Comparison of ENCODE assay signal across 1 cellular context in the genomic region with DNA sequence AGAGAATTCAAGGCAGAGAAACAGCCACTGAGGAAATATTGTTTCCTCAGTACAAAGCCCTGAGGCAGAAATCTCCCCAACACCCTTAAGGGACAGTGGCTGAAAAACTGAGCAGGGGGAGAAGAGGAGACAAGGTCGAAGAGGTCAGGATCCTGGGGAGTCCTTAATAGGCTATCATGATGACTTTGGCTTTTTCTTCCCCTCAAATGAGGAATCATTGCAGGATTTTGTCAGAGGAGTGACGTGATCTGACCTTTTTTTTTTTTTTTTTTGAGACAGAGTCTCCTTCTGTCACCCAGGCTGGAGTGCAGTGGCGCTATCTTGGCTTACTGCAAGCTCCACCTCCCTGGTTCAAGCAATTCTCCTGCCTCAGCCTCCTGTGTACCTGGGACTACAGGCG.
A peak's percentile ranks its signal among the peaks of the same experiment; 100 is the strongest.
TF ChIP-seq lines count a peak whose summit lies in the region.

No MANE protein-coding gene starts in this region.

TF ChIP-seq in K562, 482 proteins besides CTCF, POLR2A, EP300 and RAD21:
- TF ChIP-seq CREB1 (IDR thresholded peaks at IDR 0.05) (peak; percentile 30; the same call in 1 of the 2 replicates), CREB1 (CRISPR knock-in tag; IDR thresholded peaks at IDR 0.05) (no peak), ZNF316 (IDR thresholded peaks at IDR 0.05) (peak; percentile 35), FOSL1 (tag; conservative IDR thresholded peaks at IDR 0.05) (no peak), KLF13 (tag; IDR thresholded peaks at IDR 0.05; ENCODE audit: borderline replicate concordance, low read depth) (no peak), ZNF121 (CRISPR knock-in tag; conservative IDR thresholded peaks at IDR 0.05) (no peak), ZNF384 (IDR thresholded peaks at IDR 0.05; ENCODE audit: low read depth, low read length) (peak; percentile 80), KDM1A (IDR thresholded peaks at IDR 0.05) (peak; percentile 77 to 84; a peak in 3 of 4 replicates), NR3C1 (CRISPR knock-in tag; IDR thresholded peaks at IDR 0.05) (no peak), C11orf30 (IDR thresholded peaks at IDR 0.05; ENCODE audit: low read depth) (peak; percentile 35; the same call in 1 of the 2 replicates), NFE2 (IDR thresholded peaks at IDR 0.05; ENCODE audit: low read depth) (peak; percentile 23; the same call in 1 of the 2 replicates), RCOR1 (IDR thresholded peaks at IDR 0.05; ENCODE audit: borderline replicate concordance in 1 of 2, low read depth in 2 of 2, low read length in 2 of 2) (peak in 1 of 2 experiments; percentile 14; a peak in 1 of 4 replicates), MAFK (IDR thresholded peaks at IDR 0.05; ENCODE audit: low read length) (peak; percentile 39; the same call in 1 of the 2 replicates), ESRRA (IDR thresholded peaks at IDR 0.05; ENCODE audit: borderline replicate concordance, low read depth) (peak; percentile 52; the same call in 1 of the 2 replicates), CREM (IDR thresholded peaks at IDR 0.05; ENCODE audit: low read depth) (peak; percentile 27; the same call in 1 of the 2 replicates)
- TF ChIP-seq, protein P1, sequence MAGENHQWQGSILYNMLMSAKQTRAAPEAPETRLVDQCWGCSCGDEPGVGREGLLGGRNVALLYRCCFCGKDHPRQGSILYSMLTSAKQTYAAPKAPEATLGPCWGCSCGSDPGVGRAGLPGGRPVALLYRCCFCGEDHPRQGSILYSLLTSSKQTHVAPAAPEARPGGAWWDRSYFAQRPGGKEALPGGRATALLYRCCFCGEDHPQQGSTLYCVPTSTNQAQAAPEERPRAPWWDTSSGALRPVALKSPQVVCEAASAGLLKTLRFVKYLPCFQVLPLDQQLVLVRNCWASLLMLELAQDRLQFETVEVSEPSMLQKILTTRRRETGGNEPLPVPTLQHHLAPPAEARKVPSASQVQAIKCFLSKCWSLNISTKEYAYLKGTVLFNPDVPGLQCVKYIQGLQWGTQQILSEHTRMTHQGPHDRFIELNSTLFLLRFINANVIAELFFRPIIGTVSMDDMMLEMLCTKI (IDR thresholded peaks at IDR 0.05; ENCODE audit: partially characterized antibody): no peak
- TF ChIP-seq, protein P2, sequence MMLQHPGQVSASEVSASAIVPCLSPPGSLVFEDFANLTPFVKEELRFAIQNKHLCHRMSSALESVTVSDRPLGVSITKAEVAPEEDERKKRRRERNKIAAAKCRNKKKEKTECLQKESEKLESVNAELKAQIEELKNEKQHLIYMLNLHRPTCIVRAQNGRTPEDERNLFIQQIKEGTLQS (IDR thresholded peaks at IDR 0.05): peak; percentile 9; the same call in 1 of the 2 replicates
- TF ChIP-seq, protein P2 (CRISPR knock-in tag; conservative IDR thresholded peaks at IDR 0.05): no peak
- TF ChIP-seq, protein P3, sequence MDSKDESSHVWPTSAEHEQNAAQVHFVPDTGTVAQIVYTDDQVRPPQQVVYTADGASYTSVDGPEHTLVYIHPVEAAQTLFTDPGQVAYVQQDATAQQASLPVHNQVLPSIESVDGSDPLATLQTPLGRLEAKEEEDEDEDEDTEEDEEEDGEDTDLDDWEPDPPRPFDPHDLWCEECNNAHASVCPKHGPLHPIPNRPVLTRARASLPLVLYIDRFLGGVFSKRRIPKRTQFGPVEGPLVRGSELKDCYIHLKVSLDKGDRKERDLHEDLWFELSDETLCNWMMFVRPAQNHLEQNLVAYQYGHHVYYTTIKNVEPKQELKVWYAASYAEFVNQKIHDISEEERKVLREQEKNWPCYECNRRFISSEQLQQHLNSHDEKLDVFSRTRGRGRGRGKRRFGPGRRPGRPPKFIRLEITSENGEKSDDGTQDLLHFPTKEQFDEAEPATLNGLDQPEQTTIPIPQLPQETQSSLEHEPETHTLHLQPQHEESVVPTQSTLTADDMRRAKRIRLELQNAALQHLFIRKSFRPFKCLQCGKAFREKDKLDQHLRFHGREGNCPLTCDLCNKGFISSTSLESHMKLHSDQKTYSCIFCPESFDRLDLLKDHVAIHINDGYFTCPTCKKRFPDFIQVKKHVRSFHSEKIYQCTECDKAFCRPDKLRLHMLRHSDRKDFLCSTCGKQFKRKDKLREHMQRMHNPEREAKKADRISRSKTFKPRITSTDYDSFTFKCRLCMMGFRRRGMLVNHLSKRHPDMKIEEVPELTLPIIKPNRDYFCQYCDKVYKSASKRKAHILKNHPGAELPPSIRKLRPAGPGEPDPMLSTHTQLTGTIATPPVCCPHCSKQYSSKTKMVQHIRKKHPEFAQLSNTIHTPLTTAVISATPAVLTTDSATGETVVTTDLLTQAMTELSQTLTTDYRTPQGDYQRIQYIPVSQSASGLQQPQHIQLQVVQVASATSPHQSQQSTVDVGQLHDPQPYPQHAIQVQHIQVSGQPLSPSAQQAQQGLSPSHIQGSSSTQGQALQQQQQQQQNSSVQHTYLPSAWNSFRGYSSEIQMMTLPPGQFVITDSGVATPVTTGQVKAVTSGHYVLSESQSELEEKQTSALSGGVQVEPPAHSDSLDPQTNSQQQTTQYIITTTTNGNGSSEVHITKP (IDR thresholded peaks at IDR 0.05; ENCODE audit: partially characterized antibody): peak; percentile 43
